ENCODE assay signal across 1 cellular context in genomic region chr11:56611174-56611573, GRCh38.
TF ChIP-seq lines count a peak whose summit lies in the region.

No MANE protein-coding gene starts in this region.

TF ChIP-seq in GM23338, 12 proteins besides CTCF, POLR2A, EP300 and RAD21 (continued from another document):
- TF ChIP-seq ZNF462 (CRISPR knock-in tag; IDR thresholded peaks at IDR 0.05) (no peak), REST (IDR thresholded peaks at IDR 0.05; ENCODE audit: unreplicated experiment) (no peak)
